In the genomic region with DNA sequence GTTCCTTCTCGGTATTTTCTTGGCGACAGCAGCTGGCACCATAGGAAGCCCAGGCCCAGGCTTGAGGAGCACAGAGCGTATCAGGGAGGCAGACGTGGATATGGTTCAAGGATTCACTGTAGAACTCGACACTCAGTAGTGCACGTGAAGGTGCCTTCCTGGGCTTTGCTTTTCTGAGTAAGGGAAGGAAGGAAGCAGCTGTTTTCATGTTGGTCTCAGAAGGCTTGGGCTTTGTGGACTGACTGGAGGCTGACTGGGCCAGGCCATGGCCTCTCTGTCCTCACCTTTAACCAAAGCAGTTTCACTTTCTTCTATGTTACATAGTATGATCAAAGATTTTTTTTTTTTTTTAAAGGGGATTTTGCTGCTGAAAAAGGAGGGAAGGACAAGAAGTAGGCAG, we compare ENCODE assay signal across 1 cellular context.
TF ChIP-seq lines count a peak whose summit lies in the region.

No MANE protein-coding gene starts in this region.

TF ChIP-seq in IMR-90, 13 proteins besides CTCF, POLR2A, EP300 and RAD21 (continued from another document):
- TF ChIP-seq MXI1 (IDR thresholded peaks at IDR 0.05; ENCODE audit: borderline replicate concordance, low read depth, low read length) (no peak), CEBPB (IDR thresholded peaks at IDR 0.05; ENCODE audit: low read depth, low read length) (no peak), RFX5 (IDR thresholded peaks at IDR 0.05; ENCODE audit: low read depth, low read length) (no peak), BHLHE40 (IDR thresholded peaks at IDR 0.05; ENCODE audit: low read depth, low read length) (no peak), FOS (IDR thresholded peaks at IDR 0.05; ENCODE audit: low read depth, low read length) (no peak), SMC3 (IDR thresholded peaks at IDR 0.05; ENCODE audit: low read depth, low read length) (no peak), CHD1 (IDR thresholded peaks at IDR 0.05; ENCODE audit: low read depth, low read length) (no peak)
